12 cellular contexts compared by ENCODE assay signal in genomic region chr16:89921131-89921698, GRCh38. TPM values are rescaled to one million over a fixed set of nuclear protein-coding genes. Genes with fewer than 3 reads are reported as not detected.
DNase-seq lines count a peak whose midpoint lies in the region; ATAC-seq and TF ChIP-seq lines count a peak whose summit lies in the region.
"Had no signal": no experiment of that assay in that cellular context is flagged by ENCODE, and none has a peak within 500 bp of the region (broad histone marks: within the 10 kb centered on the region; RNA-seq: fewer than 3 reads in every experiment).

No MANE protein-coding gene starts in this region.

- peak overlapping the region; percentile 88; the same call in 1 of the 2 replicates for H3K4me3 Mint-ChIP-seq in WTC11

- intact Hi-C loops in heart right ventricle (cut with DNase I): no loop called here
- intact Hi-C loops in Right ventricle myocardium inferior (cut with DNase I): no loop called here
- intact Hi-C loops in transverse colon (cut with DNase I; ENCODE audit: low total_unique reads): no loop called here

- WGBS in heart right ventricle, 2 donors: 42 to 48% methylated on average over 14 of the region's 14 CpGs
- WGBS in transverse colon (ENCODE audit: low coverage in 1 of 2), 2 donors: 34% methylated on average over 13 of the region's 14 CpGs; no CpG with 5 or more reads in 1 of the 2 donors

- no peaks in the 10 kb centered on the region for H3K9me3 ChIP-seq in heart right ventricle
- H3K9me3 ChIP-seq in iPS-20b (ENCODE audit: insufficient read depth, low read depth, low read length): no peaks in the 10 kb centered on the region
- H3K9me3 ChIP-seq in transverse colon: no peaks in the 10 kb centered on the region

- H3K27ac Mint-ChIP-seq in WTC11: no peak overlapping the region

- in situ Hi-C loops in transverse colon (cut with MboI; ENCODE audit: low pct_ligation_motif_present in 1 of 4, low pct_unique_long_range_greater_than_20kb in 1 of 4, low sequenced_read_pairs in 3 of 4): no loop called here

- CTCF ChIA-PET in WTC11 (lab: Charles Lee): interaction anchor here (0.9 to 5.7 kb wide), 5 partner anchors 11 to 364 kb away, joined by 3 to 70 read pairs (median 6); partner anchors contain the start of gene DEF8

- peak overlapping the region in 6 of 10 donors; percentile 69 to 80 (median 71) for H3K4me3 ChIP-seq in heart right ventricle
- H3K4me3 ChIP-seq in iPS-20b (ENCODE audit: low read length): peak overlapping the region; percentile 68
- no peak overlapping the region for H3K4me3 ChIP-seq in transverse colon

- H3K27ac ChIP-seq in heart right ventricle (peak overlapping the region in 8 of 10 donors; percentile 70 to 95 (median 91)), iPS-20b (ENCODE audit: low read length) (no peak overlapping the region), transverse colon (peak overlapping the region; percentile 80 to 86 (median 80))

- no peak overlapping the region for H3K9ac ChIP-seq in iPS-20b (ENCODE audit: low read depth, low read length)

- H3K27me3 ChIP-seq in heart right ventricle (peaks cover 0 to 77% (median 22%) of the 10 kb centered on the region in 7 donors), iPS-20b (ENCODE audit: insufficient read depth, low read length) (peaks cover 56% of the 10 kb centered on the region), transverse colon (peaks cover 83% of the 10 kb centered on the region)

- no peaks in the 10 kb centered on the region for H3K36me3 Mint-ChIP-seq in WTC11
- H3K36me3 Mint-ChIP-seq: CD4-positive, alpha-beta memory T cell had no signal

- TF ChIP-seq POLR2A in transverse colon (IDR thresholded peaks at IDR 0.05): no peak

- TF ChIP-seq CTCF in heart right ventricle (IDR thresholded peaks at IDR 0.05) (no peak), WTC11 (IDR thresholded peaks at IDR 0.05) (no peak), transverse colon (IDR thresholded peaks at IDR 0.05) (no peak)

- no peaks in the 10 kb centered on the region for H3K9me3 Mint-ChIP-seq in WTC11
- H3K9me3 Mint-ChIP-seq: activated CD4-positive, alpha-beta T cell treated with anti-CD3 and anti-CD28 coated beads, Interleukin-2, amount 10 ng/mL, durations not matched to agents 7 days and 5 days had no signal

- POLR2A ChIA-PET in WTC11 (lab: Charles Lee): interaction anchor here (2.8 kb wide), 1 partner anchor 11 kb away, joined by 14 read pairs; no protein-coding TSS in a partner anchor

- H3K4me1 Mint-ChIP-seq in WTC11: peaks cover 19% of the 10 kb centered on the region

- DNase-seq in heart right ventricle (no peak), Right ventricle myocardium inferior (ENCODE audit: missing footprints) (no peak), WTC11 (ENCODE audit: low spot score) (no peak), transverse colon (no peak), NCI-H1105 treated with DMSO at 0.1 percent for 48 hours (lab: John Stamatoyannopoulos, UW) (no peak), NCI-H345 treated with DMSO at 0.1 percent for 48 hours (lab: John Stamatoyannopoulos, UW; ENCODE audit: unreplicated experiment) (no peak), ureter (ENCODE audit: low spot score) (no peak)
- DNase-seq: activated CD4-positive, alpha-beta T cell treated with anti-CD3 and anti-CD28 coated beads, Interleukin-2, amount 10 ng/mL, durations not matched to agents 7 days and 5 days; effector CD8-positive, alpha-beta T cell; NCI-H526 treated with DMSO at 0.1 percent for 48 hours had no signal

- peaks cover 36% of the 10 kb centered on the region for H3K27me3 Mint-ChIP-seq in WTC11 (ENCODE audit: low read depth)

- no peaks in the 10 kb centered on the region for H3K36me3 ChIP-seq in heart right ventricle
- no peaks in the 10 kb centered on the region for H3K36me3 ChIP-seq in iPS-20b (ENCODE audit: insufficient read depth, low read depth, low read length)
- H3K36me3 ChIP-seq in transverse colon: no peaks in the 10 kb centered on the region

- ATAC-seq in heart right ventricle (no peak), Right ventricle myocardium inferior (no peak), WTC11 (no peak)

- TF ChIP-seq EP300 in transverse colon (IDR thresholded peaks at IDR 0.05; ENCODE audit: low read depth): no peak

- H3K4me1 ChIP-seq in heart right ventricle (peaks cover 15 to 84% (median 62%) of the 10 kb centered on the region in 9 donors), iPS-20b (ENCODE audit: insufficient read depth, low read length) (peaks cover 10% of the 10 kb centered on the region), transverse colon (peaks cover 25 to 73% (median 59%) of the 10 kb centered on the region in 4 donors)

TF ChIP-seq in WTC11, 78 proteins besides CTCF, POLR2A, EP300 and RAD21:
- TF ChIP-seq USF2 (CRISPR knock-in tag; IDR thresholded peaks at IDR 0.05): peak; percentile 54; the same call in 1 of the 2 replicates
- TF ChIP-seq GRHL2 (CRISPR knock-in tag; IDR thresholded peaks at IDR 0.05; ENCODE audit: insufficient replicate concordance, severe bottlenecking): no peak

RNA-seq across cellular contexts. Expression of gene TUBB3, which starts 1.9 kb away (rescaled TPM):
- 1 to 10 TPM in 5 of 10 donors, under 1 TPM in 5; 0.53 to 7.6 (median 0.96) TPM for total RNA-seq in heart right ventricle
- 10 to 100 TPM in 1 of 2 donors, under 1 TPM in 1; 0.59 to 10.6 TPM for polyA plus RNA-seq in heart right ventricle
- total RNA-seq in Right ventricle myocardium inferior: 2.8 TPM
- 150 to 209 TPM (median 163 TPM) in 3 replicates for total RNA-seq in WTC11 (2021)
- total RNA-seq in transverse colon: 10 to 100 TPM in 1 of 4 donors, 1 to 10 TPM in 3; 2.4 to 12.7 (median 4.6) TPM
- total RNA-seq in ureter: 4.1 TPM
- polyA plus RNA-seq: CD4-positive, alpha-beta memory T cell had no signal

RNA-seq across cellular contexts. Expression of gene MC1R, which starts 2.6 kb away (rescaled TPM):
- 1 to 10 TPM in 6 of 10 donors, under 1 TPM in 4; 0.64 to 2.0 (median 1.3) TPM for total RNA-seq in heart right ventricle
- 1 to 10 TPM; 1.6 to 4.5 TPM for polyA plus RNA-seq in heart right ventricle
- 1.5 TPM for total RNA-seq in Right ventricle myocardium inferior
- total RNA-seq in WTC11 (2021): 3.4 to 3.8 TPM (median 3.5 TPM) in 3 replicates
- 1 to 10 TPM; 2.9 to 7.2 (median 6.7) TPM for total RNA-seq in transverse colon
- total RNA-seq in ureter: 12.3 TPM

RNA-seq across cellular contexts. Expression of gene DEF8, which starts 27.3 kb away (rescaled TPM):
- total RNA-seq in heart right ventricle (10 to 100 TPM; 29.3 to 47.6 (median 34.9) TPM), Right ventricle myocardium inferior (40.5 TPM), WTC11 (2021) (64.5 to 64.7 TPM (median 64.6 TPM) in 3 replicates), transverse colon (10 to 100 TPM; 54.8 to 96.7 (median 78.1) TPM), ureter (45.9 TPM)
- 10 to 100 TPM; 62.6 to 64.8 TPM for polyA plus RNA-seq in heart right ventricle

RNA-seq across cellular contexts. Expression of gene TCF25, which starts 47.8 kb away (rescaled TPM):
- total RNA-seq in heart right ventricle: 100 to 1,000 TPM in 3 of 10 donors, 10 to 100 TPM in 7; 77.5 to 112 (median 94.8) TPM
- polyA plus RNA-seq in heart right ventricle: 100 to 1,000 TPM in 1 of 2 donors, 10 to 100 TPM in 1; 88.3 to 101 TPM
- 82.2 TPM for total RNA-seq in Right ventricle myocardium inferior
- total RNA-seq in WTC11 (2021): 113 to 155 TPM (median 127 TPM) in 3 replicates
- 100 to 1,000 TPM; 202 to 648 (median 354) TPM for total RNA-seq in transverse colon
- 224 TPM for total RNA-seq in ureter

Comparison
In these comparisons a context has a peak if more than half of its experiments do, and no peak if none do; other contexts are left out.
1. H3K4me3 ChIP-seq: peak in heart right ventricle (6 of 10) and iPS-20b (single experiment); none in transverse colon (0 of 4).
2. RNA of gene TUBB3, which starts 1.9 kb away (total RNA-seq): 150 to 209 TPM in WTC11; 2.4 to 12.7 TPM in transverse colon, 4.1 TPM in ureter (single experiment), 2.8 TPM in Right ventricle myocardium inferior (single experiment) and 0.53 to 7.6 TPM in heart right ventricle; every median in the first group is over 10 times any median in the second.